ENCODE assay signal across 20 cellular contexts in the genomic region with DNA sequence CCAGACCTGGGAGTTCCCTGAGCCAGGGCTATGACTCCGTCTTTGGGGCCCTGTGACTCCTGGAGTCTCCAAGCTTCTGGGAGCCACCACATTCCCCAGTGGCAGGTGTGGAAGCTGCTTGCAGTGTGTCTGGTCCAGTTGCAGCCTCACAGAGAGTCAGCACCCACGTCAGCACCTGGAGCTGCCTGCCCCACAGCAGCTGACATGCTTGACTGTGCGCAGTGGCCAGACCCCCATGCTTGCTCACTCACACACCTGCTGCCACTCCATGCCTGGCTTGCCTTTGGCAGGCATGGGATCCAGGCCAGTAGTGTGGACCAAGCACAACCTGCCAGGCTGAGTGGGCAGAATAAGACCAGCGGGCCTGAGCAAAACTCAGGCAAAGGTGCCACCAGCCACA. TPM values are rescaled to one million over a fixed set of nuclear protein-coding genes. Genes with fewer than 3 reads are reported as not detected.
DNase-seq lines count a peak whose midpoint lies in the region; ATAC-seq and TF ChIP-seq lines count a peak whose summit lies in the region.
"Had no signal": no experiment of that assay in that cellular context is flagged by ENCODE, and none has a peak within 500 bp of the region (broad histone marks: within the 10 kb centered on the region; RNA-seq: fewer than 3 reads in every experiment).

No MANE protein-coding gene starts in this region.

- 91% methylated on average over 4 of the region's 4 CpGs for WGBS in esophagus muscularis mucosa
- WGBS in gastroesophageal sphincter (ENCODE audit: low coverage in 1 of 2), 2 donors, result 100% methylated on average over 1 of the region's 4 CpGs; no CpG with 5 or more reads in 1 of the 2 donors
- WGBS in body of pancreas, 2 donors, result 92 to 100% methylated on average over 2 to 4 of the region's 4 CpGs

- H2AFZ ChIP-seq in OCI-LY7 (ENCODE audit: low read length) (peak overlapping the region; percentile 28; the same call in 1 of the 2 replicates), parathyroid adenoma (peak overlapping the region; percentile 39)

- H3K27ac ChIP-seq in BLaER1 treated with 17β-estradiol and CSF1 and Interleukin-3, amounts not matched to agents 10 nM and 100 nM, result peak overlapping the region in 1 of 11 experiments; percentile 20; a peak in 1 of 22 replicates
- H3K27ac ChIP-seq in OCI-LY7 (ENCODE audit: low read depth, low read length, poor library complexity, severe bottlenecking), result peak overlapping the region; percentile 77
- no peak overlapping the region for H3K27ac ChIP-seq in esophagus muscularis mucosa (replicated peaks in 1 of 4)
- H3K27ac ChIP-seq in parathyroid adenoma, result no peak overlapping the region
- H3K27ac ChIP-seq in gastroesophageal sphincter, result no peak overlapping the region
- no peak overlapping the region for H3K27ac ChIP-seq in body of pancreas
- H3K27ac ChIP-seq: KMS-11 had no signal

- H3K27me3 ChIP-seq in BLaER1 treated with 17β-estradiol and CSF1 and Interleukin-3, amounts not matched to agents 10 nM and 100 nM, result peaks cover 0 to 7% (median 2%) of the 10 kb centered on the region in 11 experiments; a peak in 11 of 22 replicates
- no peaks in the 10 kb centered on the region for H3K27me3 ChIP-seq in esophagus muscularis mucosa
- no peaks in the 10 kb centered on the region for H3K27me3 ChIP-seq in parathyroid adenoma (ENCODE audit: control insufficient read depth, insufficient read depth, low read length)
- no peaks in the 10 kb centered on the region for H3K27me3 ChIP-seq in gastroesophageal sphincter
- no peaks in the 10 kb centered on the region for H3K27me3 ChIP-seq in body of pancreas

- peaks cover 50 to 74% (median 65%) of the 10 kb centered on the region in 11 experiments for H3K9me3 ChIP-seq in BLaER1 treated with 17β-estradiol and CSF1 and Interleukin-3, amounts not matched to agents 10 nM and 100 nM (replicated peaks in 1 of 11)
- peaks cover 54% of the 10 kb centered on the region; the same call in 1 of the 2 replicates for H3K9me3 ChIP-seq in OCI-LY7 (ENCODE audit: low read length)
- peaks cover 0 to 6% (median 0%) of the 10 kb centered on the region in 4 donors for H3K9me3 ChIP-seq in esophagus muscularis mucosa
- H3K9me3 ChIP-seq in parathyroid adenoma (ENCODE audit: control insufficient read depth, low read length), result peaks cover 4% of the 10 kb centered on the region
- H3K9me3 ChIP-seq in gastroesophageal sphincter, result no peaks in the 10 kb centered on the region
- H3K9me3 ChIP-seq in body of pancreas, result peaks cover 0 to 4% (median 0%) of the 10 kb centered on the region in 3 donors

- no peaks in the 10 kb centered on the region for H3K79me2 ChIP-seq in OCI-LY7 (ENCODE audit: insufficient read depth, low read depth, low read length)
- no peaks in the 10 kb centered on the region for H3K79me2 ChIP-seq in parathyroid adenoma

- TF ChIP-seq EP300 in esophagus muscularis mucosa (IDR thresholded peaks at IDR 0.05), result no peak
- TF ChIP-seq EP300 in gastroesophageal sphincter (IDR thresholded peaks at IDR 0.05), result no peak

- TF ChIP-seq CTCF in OCI-LY7 (conservative IDR thresholded peaks at IDR 0.05; ENCODE audit: low read length), result no peak
- no peak for TF ChIP-seq CTCF in esophagus muscularis mucosa (IDR thresholded peaks at IDR 0.05)
- no peak for TF ChIP-seq CTCF in parathyroid adenoma (IDR thresholded peaks at IDR 0.05)
- no peak for TF ChIP-seq CTCF in gastroesophageal sphincter (IDR thresholded peaks at IDR 0.05)
- TF ChIP-seq CTCF in body of pancreas (IDR thresholded peaks at IDR 0.05), result no peak

- H3K4me2 ChIP-seq in BLaER1 treated with 17β-estradiol and CSF1 and Interleukin-3, amounts not matched to agents 10 nM and 100 nM, result peak overlapping the region in 9 of 11 experiments; percentile 2 to 84 (median 74); a peak in 17 of 22 replicates
- H3K4me2 ChIP-seq in OCI-LY7 (ENCODE audit: low read length), result peak overlapping the region; percentile 45
- H3K4me2 ChIP-seq in parathyroid adenoma (ENCODE audit: low read length), result no peak overlapping the region
- H3K4me2 ChIP-seq: KMS-11 had no signal

- H3K36me3 ChIP-seq in BLaER1 treated with 17β-estradiol and CSF1 and Interleukin-3, amounts not matched to agents 10 nM and 100 nM, result no peaks in the 10 kb centered on the region; a peak in 1 of 22 replicates
- peaks cover 3% of the 10 kb centered on the region; the same call in 1 of the 2 replicates for H3K36me3 ChIP-seq in OCI-LY7 (ENCODE audit: insufficient read depth, low read length)
- no peaks in the 10 kb centered on the region for H3K36me3 ChIP-seq in esophagus muscularis mucosa
- H3K36me3 ChIP-seq in parathyroid adenoma (ENCODE audit: control insufficient read depth, insufficient read depth, low read length), result no peaks in the 10 kb centered on the region
- no peaks in the 10 kb centered on the region for H3K36me3 ChIP-seq in gastroesophageal sphincter
- no peaks in the 10 kb centered on the region for H3K36me3 ChIP-seq in body of pancreas (replicated peaks in 1 of 2; ENCODE audit: insufficient read depth in 1 of 2, low read depth in 2 of 2)

- ATAC-seq in gastroesophageal sphincter, result no peak
- ATAC-seq in GM21390 (IDR thresholded peaks at IDR 0.05; ENCODE audit: unreplicated experiment), result no peak
- ATAC-seq in body of pancreas, result no peak
- ATAC-seq: CD8-positive, alpha-beta T cell; HCT116 had no signal

- H3K4me3 ChIP-seq in BLaER1 treated with 17β-estradiol and CSF1 and Interleukin-3, amounts not matched to agents 10 nM and 100 nM, result peak overlapping the region in 2 of 10 experiments; percentile 5 to 20; a peak in 2 of 20 replicates
- H3K4me3 ChIP-seq in OCI-LY7 (ENCODE audit: low read depth, low read length, poor library complexity, severe bottlenecking) (peak overlapping the region; percentile 18), esophagus muscularis mucosa (no peak overlapping the region), parathyroid adenoma (ENCODE audit: low read depth, low read length) (no peak overlapping the region), gastroesophageal sphincter (no peak overlapping the region), body of pancreas (no peak overlapping the region)

- H4K20me1 ChIP-seq in BLaER1 treated with 17β-estradiol and CSF1 and Interleukin-3, amounts not matched to agents 10 nM and 100 nM, result no peaks in the 10 kb centered on the region
- H4K20me1 ChIP-seq in OCI-LY7 (ENCODE audit: insufficient read depth, low read length), result no peaks in the 10 kb centered on the region

- peaks cover 0 to 29% (median 17%) of the 10 kb centered on the region in 10 experiments; a peak in 14 of 20 replicates for H3K4me1 ChIP-seq in BLaER1 treated with 17β-estradiol and CSF1 and Interleukin-3, amounts not matched to agents 10 nM and 100 nM
- H3K4me1 ChIP-seq in OCI-LY7 (ENCODE audit: insufficient read depth, low read length, poor library complexity, severe bottlenecking) (peaks cover 24% of the 10 kb centered on the region), esophagus muscularis mucosa (peaks cover under 1 to 1% (median under 1%) of the 10 kb centered on the region in 4 donors), parathyroid adenoma (peaks cover 5% of the 10 kb centered on the region), gastroesophageal sphincter (peaks cover 0 to 2% (median 0%) of the 10 kb centered on the region in 3 donors), body of pancreas (peaks cover 1% of the 10 kb centered on the region)

- intact Hi-C loops in OCI-LY7 (cut with micrococcal nuclease; ENCODE audit: unreplicated experiment), result loop anchor here (1.0 kb wide), 1 partner anchor 31 kb away; the partner anchor contains the start of gene ASIP
- intact Hi-C loops in esophagus muscularis mucosa (cut with DNase I), result no loop called here
- intact Hi-C loops in body of pancreas (cut with DNase I), result no loop called here

- H3K9ac ChIP-seq in BLaER1 treated with 17β-estradiol and CSF1 and Interleukin-3, amounts not matched to agents 10 nM and 100 nM, result peak overlapping the region in 1 of 11 experiments; percentile 34; a peak in 1 of 22 replicates
- no peak overlapping the region for H3K9ac ChIP-seq in parathyroid adenoma
- H3K9ac ChIP-seq: KMS-11 had no signal

- no peaks in the 10 kb centered on the region for H3K9me2 ChIP-seq in OCI-LY7 (ENCODE audit: insufficient read depth, low read length)

- BruUV-seq in OCI-LY7 (replicated peaks; lab: Mats Ljungman, UMichigan), result no TSS peak

- TF ChIP-seq POLR2A in esophagus muscularis mucosa (IDR thresholded peaks at IDR 0.05; ENCODE audit: low read depth), result no peak
- TF ChIP-seq POLR2A in gastroesophageal sphincter (IDR thresholded peaks at IDR 0.05), result no peak
- TF ChIP-seq POLR2A in body of pancreas (IDR thresholded peaks at IDR 0.05), result no peak

- CTCF ChIA-PET in OCI-LY7 (lab: Charles Lee; ENCODE audit: unreplicated experiment), result no interaction called here

- DNase-seq in OCI-LY7 (ENCODE audit: low spot score) (peak; percentile 75), esophagus muscularis mucosa (ENCODE audit: extremely low spot score) (peak; percentile 86), hepatic stellate cell (ENCODE audit: low spot score) (no peak), body of pancreas (no peak)
- DNase-seq: ACHN; Calu3; CD8-positive, alpha-beta T cell; DMS 273 treated with DMSO at 0.1 percent for 48 hours; DMS53; DND-41; GOT3; H7; HFFc6 had no signal

- POLR2A ChIA-PET in OCI-LY7 (lab: Charles Lee), result interaction anchor here (1.5 kb wide), 1 partner anchor 24 kb away, joined by 4 read pairs; no protein-coding TSS in a partner anchor

RNA-seq across cellular contexts. Expression of gene ASIP, which starts 31.0 kb away (rescaled TPM):
- 0.32 TPM in 1 of 2 replicates, not detected in the other for total RNA-seq in OCI-LY7 (2014; rRNA removed; shearing (Covaris generic))
- total RNA-seq in OCI-LY7 (2022), result 0.70 and 0.82 TPM in 2 replicates
- not detected for total RNA-seq in esophagus muscularis mucosa
- 1 to 10 TPM in 1 of 4 donors, not detected in 3; 3.5 TPM for total RNA-seq in gastroesophageal sphincter
- total RNA-seq in body of pancreas, result not detected
- total RNA-seq: Calu3; CD8-positive, alpha-beta T cell; H7; HFFc6; HT-29 had no signal

Comparison
In these comparisons a context has a peak if more than half of its experiments do, and no peak if none do; other contexts are left out.
1. DNase-seq: peak in OCI-LY7 (single experiment) and esophagus muscularis mucosa (single experiment); none in hepatic stellate cell (single experiment) and body of pancreas (0 of 4).